Comparison of ENCODE assay signal across 22 cellular contexts in the genomic region with DNA sequence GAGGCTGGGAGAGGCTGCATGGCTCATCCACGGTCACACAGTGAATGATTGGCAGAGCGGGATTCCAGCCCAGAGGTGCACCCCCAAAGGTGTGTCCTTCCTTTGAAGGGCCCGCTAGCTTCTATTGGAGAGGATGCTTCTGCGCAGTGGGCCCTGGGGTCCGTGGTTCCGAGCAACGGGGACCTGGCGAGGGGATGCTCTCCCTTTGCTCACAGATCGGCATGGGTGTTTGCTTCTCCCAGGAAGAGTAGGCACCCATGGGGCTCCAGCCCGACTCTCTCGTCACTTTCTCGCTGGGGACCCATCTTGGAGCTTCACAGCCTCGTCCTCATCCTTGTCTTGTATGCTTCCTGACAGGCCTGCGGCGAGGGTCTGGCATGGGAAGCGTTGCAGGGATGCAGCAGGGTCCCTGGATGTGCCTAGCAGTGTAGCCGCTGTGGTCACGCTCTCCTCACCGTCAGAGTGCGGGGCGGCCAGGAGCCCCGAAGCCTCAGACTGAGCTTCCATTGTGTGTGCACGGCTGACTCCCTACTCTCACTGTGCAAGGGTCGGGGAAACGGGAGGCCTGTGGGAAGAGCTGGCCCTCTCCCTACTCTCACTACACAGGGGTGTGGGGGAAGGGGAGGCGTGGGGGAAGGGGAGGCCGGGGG.
"Had no signal": no experiment of that assay in that cellular context is flagged by ENCODE, and none has a peak within 500 bp of the region (broad histone marks: within the 10 kb centered on the region; RNA-seq: fewer than 3 reads in every experiment).

No MANE protein-coding gene starts in this region.

- H3K4me3 Mint-ChIP-seq: central memory CD8-positive, alpha-beta T cell had no signal

- H3K9me3 ChIP-seq: heart left ventricle, pancreas, psoas muscle, right atrium auricular region, tibial nerve had no signal

- H3K27ac ChIP-seq: heart left ventricle, pancreas, psoas muscle, right atrium auricular region, tibial nerve had no signal

- H3K27me3 ChIP-seq: pancreas, right atrium auricular region, tibial nerve had no signal

- H3K4me1 ChIP-seq: pancreas, psoas muscle, right atrium auricular region had no signal

- H3K4me1 Mint-ChIP-seq: central memory CD8-positive, alpha-beta T cell; immature natural killer cell had no signal

- H3K36me3 ChIP-seq: heart left ventricle, pancreas, right atrium auricular region had no signal

- H3K36me3 Mint-ChIP-seq: activated naive CD4-positive, alpha-beta T cell treated with anti-CD3 and anti-CD28 coated beads, Interleukin-2, amount 50 U/mL, for 72 hours; immature natural killer cell; natural killer cell had no signal

- H3K27ac Mint-ChIP-seq: activated T-cell treated with anti-CD3 and anti-CD28 coated beads, Interleukin-2, amount 50 U/mL, for 72 hours; immature natural killer cell; natural killer cell; T-helper 2 cell treated with Interferon-gamma antibody and Interleukin-4, amounts not matched to agents 5 μg/mL and 100 μg/mL, for 36 hours had no signal

- H3K9me3 Mint-ChIP-seq: activated naive CD4-positive, alpha-beta T cell treated with anti-CD3 and anti-CD28 coated beads, Interleukin-2, amount 50 U/mL, for 72 hours; activated T-cell treated with anti-CD3 and anti-CD28 coated beads, Interleukin-2, amount 50 U/mL, for 72 hours; central memory CD8-positive, alpha-beta T cell; natural killer cell; T-helper 2 cell treated with Interferon-gamma antibody and Interleukin-4, amounts not matched to agents 5 μg/mL and 100 μg/mL, for 36 hours had no signal

- DNase-seq: activated CD4-positive, alpha-beta T cell treated with anti-CD3 and anti-CD28 coated beads for 4 hours; activated CD4-positive, alpha-beta T cell treated with anti-CD3 and anti-CD28 coated beads, Interleukin-2, amount 50 U/mL, for 4 hours; activated CD4-positive, CD25-positive, alpha-beta regulatory T cell; activated naive CD4-positive, alpha-beta T cell; activated T-cell treated with anti-CD3 and anti-CD28 coated beads for 4 hours; activated T-cell treated with anti-CD3 and anti-CD28 coated beads, Interleukin-2, amount 50 U/mL, for 72 hours; effector memory CD4-positive, alpha-beta T cell; hypothalamus; immature natural killer cell; mesenchymal stem cell; natural killer cell; nucleus accumbens; psoas muscle; stimulated activated naive CD4-positive, alpha-beta T cell treated with Interleukin-2 at 50 U/mL for 16 hours; T-helper 1 cell had no signal

- ATAC-seq: activated T-cell treated with anti-CD3 and anti-CD28 coated beads, Interleukin-2, amount 50 U/mL, for 72 hours; heart left ventricle; natural killer cell; psoas muscle had no signal

- H3K4me3 ChIP-seq: pancreas, right atrium auricular region had no signal
